In the genomic region with DNA sequence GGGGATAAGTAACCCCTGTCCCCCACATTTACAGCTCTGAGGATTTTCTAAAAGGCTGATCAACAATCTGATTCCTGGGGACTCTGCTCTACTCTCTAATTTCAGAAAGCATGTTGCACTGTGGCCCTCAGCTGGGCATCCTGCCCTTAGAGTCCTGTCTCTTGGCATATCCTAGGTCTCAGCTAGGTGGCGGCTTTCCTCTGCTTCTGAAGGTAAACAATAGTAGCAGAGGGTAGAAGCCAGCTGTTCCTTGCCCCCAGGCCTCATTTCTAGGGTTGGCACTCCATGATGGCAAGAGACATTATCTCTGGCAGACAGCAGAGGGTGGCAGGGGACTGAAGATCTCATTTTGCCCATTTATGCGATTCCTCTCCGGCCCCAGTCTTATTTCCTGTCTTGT, we compare ENCODE assay signal across 16 cellular contexts.
DNase-seq lines count a peak whose midpoint lies in the region; ATAC-seq, FAIRE-seq and TF ChIP-seq lines count a peak whose summit lies in the region.
"Had no signal": no experiment of that assay in that cellular context is flagged by ENCODE, and none has a peak within 500 bp of the region (broad histone marks: within the 10 kb centered on the region; RNA-seq: fewer than 3 reads in every experiment).

No MANE protein-coding gene starts in this region.

- dilution Hi-C loops in keratinocyte (cut with MboI; ENCODE audit: extremely low pct_ligation_motif_present, low sequenced_read_pairs): no loop called here

- DNase-seq in NCI-H345 (lab: John Stamatoyannopoulos, UW) (peak; percentile 12), NCI-H345 treated with DMSO at 0.1 percent for 48 hours (lab: John Stamatoyannopoulos, UW; ENCODE audit: unreplicated experiment) (no peak), HCT116 (ENCODE audit: low read depth, low spot score) (no peak), PC-3 (peak; percentile 13), keratinocyte (ENCODE audit: low read depth, low spot score) (no peak), pons (ENCODE audit: low spot score) (no peak)
- DNase-seq in activated CD4-positive, CD25-positive, alpha-beta regulatory T cell (lab: John Stamatoyannopoulos, UW): no peak
- DNase-seq: activated naive CD4-positive, alpha-beta T cell treated with Interleukin-2 at 50 U/mL for 16 hours; GOT3; kidney glomerular epithelial cell; naive B cell; NCI-H1048; T-helper 9 cell; trophoblast cell had no signal

- no peaks in the 10 kb centered on the region for H4K20me1 ChIP-seq in HCT116 (ENCODE audit: insufficient read depth)
- no peaks in the 10 kb centered on the region for H4K20me1 ChIP-seq in PC-3 (ENCODE audit: low read length)
- no peaks in the 10 kb centered on the region for H4K20me1 ChIP-seq in keratinocyte (ENCODE audit: control insufficient read depth, extremely low read depth, insufficient read depth, low read length)

- H3K9me1 ChIP-seq in keratinocyte (ENCODE audit: control insufficient read depth, extremely low read depth, insufficient read depth, low read length): no peaks in the 10 kb centered on the region

- H3K4me1 ChIP-seq in HCT116 (ENCODE audit: control insufficient read depth in 1 of 2, insufficient read depth in 2 of 2, low read length in 2 of 2) (no peaks in the 10 kb centered on the region), PC-3 (ENCODE audit: insufficient read depth, low read length) (no peaks in the 10 kb centered on the region), keratinocyte (ENCODE audit: control insufficient read depth, extremely low read depth, insufficient read depth, low read length) (no peaks in the 10 kb centered on the region)

- ATAC-seq in HCT116 (peak; percentile 73), PC-3 (peak; percentile 62), GM18520 (IDR thresholded peaks at IDR 0.05; ENCODE audit: unreplicated experiment) (no peak)

- H3K27ac ChIP-seq in HCT116 (ENCODE audit: low read depth, low read length) (no peak overlapping the region), PC-3 (ENCODE audit: low read length) (no peak overlapping the region), keratinocyte (ENCODE audit: control insufficient read depth, insufficient read depth, low read length) (no peak overlapping the region)

- RAD21 ChIA-PET in HCT116 (lab: Charles Lee; ENCODE audit: low non-redundant PET in 1 of 2, low total read pairs in 2 of 2, uncharacterized antibody in 2 of 2, unreplicated experiment in 2 of 2): interaction anchor here (0.8 to 1.2 kb wide), 2 partner anchors 145 to 327 kb away, joined by 3 read pairs; no protein-coding TSS in a partner anchor

- H3K4me3 ChIP-seq in HCT116 (replicated peaks in 1 of 2; ENCODE audit: low read depth in 1 of 2, low read length in 2 of 2) (no peak overlapping the region), PC-3 (ENCODE audit: low read length) (no peak overlapping the region), keratinocyte (ENCODE audit: control insufficient read depth in 2 of 3, extremely low read depth in 1 of 3, insufficient read depth in 2 of 3, low read depth in 1 of 3, low read length in 3 of 3) (no peak overlapping the region)

- intact Hi-C loops in HCT116 (cut with micrococcal nuclease): no loop called here
- intact Hi-C loops in PC-3 (cut with micrococcal nuclease): no loop called here

- peak; percentile 19 to 45 (median 45); a peak in 4 of 6 replicates for TF ChIP-seq CTCF in HCT116 (IDR thresholded peaks at IDR 0.05 in 2 of 3, conservative IDR thresholded peaks at IDR 0.05 in 1 of 3; ENCODE audit: borderline replicate concordance in 1 of 3, insufficient read depth in 1 of 3, low read depth in 2 of 3, low read length in 2 of 3)
- peak; percentile 48 for TF ChIP-seq CTCF in PC-3 (conservative IDR thresholded peaks at IDR 0.05; ENCODE audit: low read depth, low read length)
- TF ChIP-seq CTCF in keratinocyte (optimal IDR thresholded peaks at IDR 0.05 in 1 of 3, IDR thresholded peaks at IDR 0.05 in 1 of 3, conservative IDR thresholded peaks at IDR 0.05 in 1 of 3; ENCODE audit: extremely low read depth in 1 of 3, insufficient read depth in 2 of 3, low read length in 3 of 3): peak in 2 of 3 experiments; percentile 49 to 60

- POLR2A ChIA-PET in HCT116 (lab: Charles Lee) (no interaction called here), PC-3 (lab: Charles Lee; ENCODE audit: unreplicated experiment) (no interaction called here)

- H3K27me3 ChIP-seq in HCT116 (ENCODE audit: insufficient read depth, low read length) (no peaks in the 10 kb centered on the region), PC-3 (ENCODE audit: low read length) (peaks cover 43% of the 10 kb centered on the region), keratinocyte (ENCODE audit: control insufficient read depth, extremely low read depth, insufficient read depth, low read length) (no peaks in the 10 kb centered on the region)

- H3F3A ChIP-seq in PC-3 (ENCODE audit: low read length, unreplicated experiment): no peaks in the 10 kb centered on the region

- CTCF ChIA-PET in HCT116 (lab: Charles Lee): interaction anchor here (1.0 to 13.2 kb wide), 5 partner anchors 8 to 504 kb away, joined by 4 to 482 read pairs (median 4); no protein-coding TSS in a partner anchor
- CTCF ChIA-PET in PC-3 (lab: Charles Lee): interaction anchor here (1.8 kb wide), 1 partner anchor 145 kb away, joined by 5 read pairs; no protein-coding TSS in a partner anchor

- H3K36me3 ChIP-seq in HCT116 (ENCODE audit: control insufficient read depth in 1 of 2, insufficient read depth in 2 of 2, low read length in 2 of 2) (no peaks in the 10 kb centered on the region), PC-3 (ENCODE audit: low read depth, low read length) (no peaks in the 10 kb centered on the region), keratinocyte (ENCODE audit: control insufficient read depth in 2 of 2, extremely low read depth in 1 of 2, insufficient read depth in 2 of 2, low read length in 2 of 2) (no peaks in the 10 kb centered on the region)

- no peak for TF ChIP-seq POLR2A in HCT116 (IDR thresholded peaks at IDR 0.05; ENCODE audit: borderline replicate concordance, extremely low read depth, insufficient read depth, insufficient read length)

- H3K4me2 ChIP-seq in HCT116 (ENCODE audit: low read length): no peak overlapping the region
- H3K4me2 ChIP-seq in PC-3 (ENCODE audit: low read length): no peak overlapping the region
- H3K4me2 ChIP-seq in keratinocyte (ENCODE audit: control insufficient read depth, extremely low read depth, insufficient read depth, low read depth, low read length): no peak overlapping the region

- no peaks in the 10 kb centered on the region for H3K79me2 ChIP-seq in HCT116 (ENCODE audit: insufficient read depth, low read length)
- no peaks in the 10 kb centered on the region for H3K79me2 ChIP-seq in PC-3 (ENCODE audit: low read length)
- H3K79me2 ChIP-seq in keratinocyte (ENCODE audit: control insufficient read depth, insufficient read depth, low read length): no peaks in the 10 kb centered on the region

- H3K9me2 ChIP-seq in HCT116 (ENCODE audit: insufficient read depth) (no peaks in the 10 kb centered on the region), PC-3 (replicated peaks; ENCODE audit: low read length) (no peaks in the 10 kb centered on the region)

- no peak for TF ChIP-seq RAD21 in HCT116 (IDR thresholded peaks at IDR 0.05; ENCODE audit: low read depth)

- H3K9ac ChIP-seq in HCT116 (ENCODE audit: low read length): no peak overlapping the region
- H3K9ac ChIP-seq in PC-3 (ENCODE audit: low read length): no peak overlapping the region
- H3K9ac ChIP-seq in keratinocyte (ENCODE audit: control insufficient read depth, extremely low read depth, insufficient read depth, low read length): no peak overlapping the region

- no peak overlapping the region for H2AFZ ChIP-seq in HCT116 (ENCODE audit: low read depth, low read length, poor library complexity, severe bottlenecking)
- no peak overlapping the region for H2AFZ ChIP-seq in PC-3 (ENCODE audit: low read length)
- H2AFZ ChIP-seq in keratinocyte (ENCODE audit: control insufficient read depth, low read length): no peak overlapping the region

- H3K9me3 ChIP-seq in HCT116 (ENCODE audit: control insufficient read depth in 1 of 2, insufficient read depth in 1 of 2, low read depth in 1 of 2, low read length in 2 of 2) (no peaks in the 10 kb centered on the region), PC-3 (ENCODE audit: low read length) (no peaks in the 10 kb centered on the region), keratinocyte (ENCODE audit: control insufficient read depth, low read depth, low read length) (no peaks in the 10 kb centered on the region)

- FAIRE-seq in keratinocyte (lab: Jason Lieb, UNC): no peak
- FAIRE-seq: GM12892 had no signal

- BruUV-seq in HCT116 (replicated peaks; lab: Mats Ljungman, UMichigan) (no TSS peak), PC-3 (replicated peaks; lab: Mats Ljungman, UMichigan) (no TSS peak)

TF ChIP-seq in HCT116, 20 proteins besides CTCF, POLR2A, EP300 and RAD21:
- TF ChIP-seq SIN3A (IDR thresholded peaks at IDR 0.05; ENCODE audit: low read depth) (no peak), ZNF274 (IDR thresholded peaks at IDR 0.05; ENCODE audit: low read depth, low read length) (no peak), FOSL1 (IDR thresholded peaks at IDR 0.05; ENCODE audit: low read depth) (no peak), CBX3 (IDR thresholded peaks at IDR 0.05; ENCODE audit: low read depth) (no peak)
TF ChIP-seq in HCT116: peak in this region for 0.

Comparison
In these comparisons a context has a peak if more than half of its experiments do, and no peak if none do; other contexts are left out.
1. DNase-seq: peak in NCI-H345 (single experiment) and PC-3 (single experiment); none in NCI-H345 treated with DMSO at 0.1 percent for 48 hours (single experiment), HCT116 (single experiment), keratinocyte (single experiment), activated CD4-positive, CD25-positive, alpha-beta regulatory T cell (0 of 4) and pons (single experiment).
2. Peak in every context shown above with its lines, with median percentiles within 50 percentile points of each other: CTCF ChIP-seq.